Comparison of ENCODE assay signal across 15 cellular contexts in the genomic region with DNA sequence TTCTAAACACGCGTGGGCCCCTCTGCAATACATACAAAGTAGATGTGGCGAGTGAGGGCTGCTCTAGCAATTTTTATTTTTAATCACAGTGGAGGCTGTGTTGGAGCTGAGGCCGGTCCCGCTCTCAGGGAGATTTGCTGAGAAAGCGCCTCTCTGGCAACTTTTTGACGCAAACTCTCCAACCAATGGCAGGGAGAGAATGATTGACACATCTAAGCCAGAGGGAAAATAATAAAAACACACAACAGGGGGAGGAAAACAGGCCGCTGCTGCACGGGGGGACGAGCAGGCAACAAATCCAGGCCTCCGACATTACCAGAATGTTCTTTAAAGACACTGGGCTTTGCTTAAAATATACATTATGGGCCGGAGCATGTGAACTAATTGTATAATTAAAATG. TPM values are rescaled to one million over a fixed set of nuclear protein-coding genes. Genes with fewer than 3 reads are reported as not detected.
A peak's percentile ranks its signal among the peaks of the same experiment; 100 is the strongest.
DNase-seq lines count a peak whose midpoint lies in the region; ATAC-seq, FAIRE-seq and TF ChIP-seq lines count a peak whose summit lies in the region.
"Had no signal": no experiment of that assay in that cellular context is flagged by ENCODE, and none has a peak within 500 bp of the region (broad histone marks: within the 10 kb centered on the region; RNA-seq: fewer than 3 reads in every experiment).

A gene (minus strand): TSS at position 139 of the 400 bp plus-strand sequence. CDS start 5,023 bp downstream, outside the sequence.

- CTCF ChIA-PET in CD4-positive, alpha-beta memory T cell (lab: Charles Lee; ENCODE audit: partially characterized antibody) = no interaction called here
- CTCF ChIA-PET in K562 (lab: Yijun Ruan, JAX; ENCODE audit: low intra/inter-chr PET ratio) = no interaction called here
- CTCF ChIA-PET in naive thymus-derived CD4-positive, alpha-beta T cell (lab: Charles Lee) = no interaction called here

- H2AFZ ChIP-seq in K562 (ENCODE audit: low read depth, low read length) = no peak within 1 kb of the TSS

- in situ Hi-C loops in HAP-1 (cut with MboI; ENCODE audit: low sequenced_read_pairs) (loop anchor here (10.0 to 25.0 kb wide), 2 partner anchors 226 to 377 kb away; no protein-coding TSS in a partner anchor), K562 (cut with MboI) (no loop called here)

- no peak for TF ChIP-seq POLR2A in K562 (conservative IDR thresholded peaks at IDR 0.05)

- H3K4me3 ChIP-seq in CD4-positive, alpha-beta memory T cell (ENCODE audit: low read length in 2 of 2) = no peak within 1 kb of the TSS
- H3K4me3 ChIP-seq in HAP-1 (peak within 1 kb of the TSS; percentile 76), K562 (no peak within 1 kb of the TSS)
- H3K4me3 ChIP-seq in naive thymus-derived CD4-positive, alpha-beta T cell (ENCODE audit: low read length) = no peak within 1 kb of the TSS
- H3K4me3 ChIP-seq: left lung had no signal

- H3K27ac ChIP-seq in CD4-positive, alpha-beta memory T cell (ENCODE audit: low read depth, low read length) = no peak within 1 kb of the TSS
- no peak within 1 kb of the TSS for H3K27ac ChIP-seq in K562 (ENCODE audit: extremely low read depth, low read depth, low read length)
- no peak within 1 kb of the TSS for H3K27ac ChIP-seq in naive thymus-derived CD4-positive, alpha-beta T cell (ENCODE audit: low read depth, low read length)
- H3K27ac ChIP-seq: left lung, RWPE1 had no signal

- no TSS peak for BruUV-seq in K562 (replicated peaks; lab: Mats Ljungman, UMichigan)

- H3K9me1 ChIP-seq in K562 (ENCODE audit: control insufficient read depth, insufficient read depth, low read length) = no peaks in the 10 kb centered on the region

- H3K27ac Mint-ChIP-seq in CD4-positive, alpha-beta memory T cell = peak within 1 kb of the TSS in 2 of 7 donors; percentile 39 to 65
- H3K27ac Mint-ChIP-seq in naive thymus-derived CD4-positive, alpha-beta T cell = peak within 1 kb of the TSS in 1 of 9 donors; percentile 81

- H3K9me3 ChIP-seq in CD4-positive, alpha-beta memory T cell (ENCODE audit: control insufficient read depth in 1 of 2, low read length in 2 of 2) = no peaks in the 10 kb centered on the region
- H3K9me3 ChIP-seq in HAP-1 = no peaks in the 10 kb centered on the region
- no peaks in the 10 kb centered on the region for H3K9me3 ChIP-seq in K562 (replicated peaks; ENCODE audit: control insufficient read depth, insufficient read depth, low read depth, low read length)
- no peaks in the 10 kb centered on the region for H3K9me3 ChIP-seq in naive thymus-derived CD4-positive, alpha-beta T cell (ENCODE audit: control insufficient read depth in 2 of 3, low read length in 3 of 3)
- H3K9me3 ChIP-seq: left lung had no signal

- H3K27me3 ChIP-seq in CD4-positive, alpha-beta memory T cell (ENCODE audit: insufficient read depth, low read length) = peaks cover 44% of the 10 kb centered on the region
- H3K27me3 ChIP-seq in HAP-1 (ENCODE audit: low read depth) = no peaks in the 10 kb centered on the region
- peaks cover 3 to 37% of the 10 kb centered on the region in 2 experiments; a peak in 3 of 5 replicates for H3K27me3 ChIP-seq in K562 (ENCODE audit: control insufficient read depth in 2 of 2, insufficient read depth in 2 of 2, low read length in 2 of 2)
- H3K27me3 ChIP-seq in naive thymus-derived CD4-positive, alpha-beta T cell (ENCODE audit: control insufficient read depth in 2 of 2, insufficient read depth in 2 of 2, low read length in 2 of 2) = peaks cover 9 to 20% of the 10 kb centered on the region in 2 donors

- intact Hi-C loops in CD4-positive, alpha-beta memory T cell (cut with micrococcal nuclease) = no loop called here
- intact Hi-C loops in K562 (cut with micrococcal nuclease) = no loop called here
- intact Hi-C loops in naive thymus-derived CD4-positive, alpha-beta T cell (cut with micrococcal nuclease) = loop anchor here in 1 of 2 donors (10.0 kb wide), 1 partner anchor 254 kb away; no protein-coding TSS in a partner anchor

- 21% methylated on average over 9 of the region's 12 CpGs for WGBS in K562 (ENCODE audit: insufficient coverage, low coverage, missing lambda C conversion rate)

- no peaks in the 10 kb centered on the region for H3K4me1 ChIP-seq in CD4-positive, alpha-beta memory T cell (ENCODE audit: insufficient read depth, low read length)
- peaks cover 10% of the 10 kb centered on the region for H3K4me1 ChIP-seq in HAP-1
- H3K4me1 ChIP-seq in K562 (replicated peaks in 1 of 2; ENCODE audit: control insufficient read depth in 2 of 2, insufficient read depth in 2 of 2, low read length in 2 of 2) = peaks cover 0 to 3% of the 10 kb centered on the region in 2 experiments; a peak in 2 of 5 replicates
- no peaks in the 10 kb centered on the region for H3K4me1 ChIP-seq in naive thymus-derived CD4-positive, alpha-beta T cell (ENCODE audit: control insufficient read depth in 2 of 2, insufficient read depth in 2 of 2, low read length in 2 of 2)

- peak within 1 kb of the TSS in 6 of 8 donors; percentile 21 to 61 (median 40) for H3K4me3 Mint-ChIP-seq in CD4-positive, alpha-beta memory T cell
- peak within 1 kb of the TSS in 9 of 10 donors; percentile 27 to 72 (median 52) for H3K4me3 Mint-ChIP-seq in naive thymus-derived CD4-positive, alpha-beta T cell

- H3K36me3 ChIP-seq in CD4-positive, alpha-beta memory T cell (ENCODE audit: insufficient read depth, low read length) = no peaks in the 10 kb centered on the region
- H3K36me3 ChIP-seq in HAP-1 (replicated peaks) (peaks cover 47% of the 10 kb centered on the region), K562 (ENCODE audit: control insufficient read depth, insufficient read depth, low read length) (no peaks in the 10 kb centered on the region)
- no peaks in the 10 kb centered on the region for H3K36me3 ChIP-seq in naive thymus-derived CD4-positive, alpha-beta T cell (ENCODE audit: control insufficient read depth in 2 of 3, insufficient read depth in 3 of 3, low read length in 3 of 3)
- H3K36me3 ChIP-seq: left lung had no signal

- POLR2A ChIA-PET in CD4-positive, alpha-beta memory T cell (lab: Charles Lee; ENCODE audit: partially characterized antibody) = no interaction called here
- POLR2A ChIA-PET in K562 (lab: Yijun Ruan, JAX) = no interaction called here
- POLR2A ChIA-PET in naive thymus-derived CD4-positive, alpha-beta T cell (lab: Charles Lee) = no interaction called here

- H3K79me2 ChIP-seq in K562 (ENCODE audit: control insufficient read depth, insufficient read depth, low read length) = no peaks in the 10 kb centered on the region

- no peak for ATAC-seq in K562
- ATAC-seq in naive thymus-derived CD4-positive, alpha-beta T cell = no peak
- ATAC-seq in left lobe of liver = no peak
- no peak for ATAC-seq in GM18867 (IDR thresholded peaks at IDR 0.05; ENCODE audit: unreplicated experiment)
- no peak for ATAC-seq in HG03354 (IDR thresholded peaks at IDR 0.05; ENCODE audit: poor library complexity, severe bottlenecking, unreplicated experiment)
- ATAC-seq: left lung had no signal

- FAIRE-seq in K562 (lab: Jason Lieb, UNC) = no peak

- H4K20me1 ChIP-seq in K562 (replicated peaks; ENCODE audit: control insufficient read depth, insufficient read depth, low read length) = peaks cover 4% of the 10 kb centered on the region; the same call in 1 of the 2 replicates

- H3K9ac ChIP-seq in K562 (ENCODE audit: insufficient read depth in 1 of 2, low read depth in 2 of 2, low read length in 2 of 2) = no peak within 1 kb of the TSS

- peaks cover 0 to 31% (median 17%) of the 10 kb centered on the region in 8 donors for H3K9me3 Mint-ChIP-seq in CD4-positive, alpha-beta memory T cell
- H3K9me3 Mint-ChIP-seq in naive thymus-derived CD4-positive, alpha-beta T cell = peaks cover 0 to 51% (median 9%) of the 10 kb centered on the region in 11 donors

- TF ChIP-seq EP300 in K562 (IDR thresholded peaks at IDR 0.05; ENCODE audit: low read length) = no peak

- no peak within 1 kb of the TSS for H3K4me2 ChIP-seq in K562 (ENCODE audit: insufficient read depth, low read length)

- no peak for DNase-seq in CD4-positive, alpha-beta memory T cell
- DNase-seq in HAP-1 (ENCODE audit: low spot score in 2 of 2) (peak; percentile 85 to 96), K562 (ENCODE audit: extremely low read depth in 1 of 4, low spot score in 3 of 4) (no peak), left lobe of liver (ENCODE audit: low spot score) (no peak), HuH-7 (ENCODE audit: low spot score) (no peak)
- no peak for DNase-seq in naive thymus-derived CD4-positive, alpha-beta T cell
- DNase-seq: activated effector memory CD4-positive, alpha-beta T cell treated with anti-CD3 and anti-CD28 coated beads, Interleukin-2, amount 50 U/mL, for 16 hours; cortex of kidney; left lung; NCI-H2227 treated with DMSO at 0.1 percent for 48 hours had no signal

- H3K36me3 Mint-ChIP-seq in CD4-positive, alpha-beta memory T cell = peaks cover 0 to 10% of the 10 kb centered on the region in 2 donors
- H3K36me3 Mint-ChIP-seq in naive thymus-derived CD4-positive, alpha-beta T cell = peaks cover 4 to 17% (median 11%) of the 10 kb centered on the region in 5 donors

- no peak for TF ChIP-seq RAD21 in K562 (CRISPR knock-in tag; conservative IDR thresholded peaks at IDR 0.05 in 1 of 2, IDR thresholded peaks at IDR 0.05 in 1 of 2)

- TF ChIP-seq CTCF in K562 (IDR thresholded peaks at IDR 0.05 in 2 of 3, conservative IDR thresholded peaks at IDR 0.05 in 1 of 3; ENCODE audit: insufficient read depth in 2 of 3, low read depth in 1 of 3, low read length in 3 of 3) = no peak

- H3K4me1 Mint-ChIP-seq in CD4-positive, alpha-beta memory T cell = peaks cover 12 to 26% (median 16%) of the 10 kb centered on the region in 4 donors
- peaks cover 12 to 47% (median 28%) of the 10 kb centered on the region in 7 donors for H3K4me1 Mint-ChIP-seq in naive thymus-derived CD4-positive, alpha-beta T cell

- H3K27me3 Mint-ChIP-seq in CD4-positive, alpha-beta memory T cell = peaks cover 64 to 65% of the 10 kb centered on the region in 2 donors
- peaks cover 85 to 87% (median 86%) of the 10 kb centered on the region in 5 donors for H3K27me3 Mint-ChIP-seq in naive thymus-derived CD4-positive, alpha-beta T cell

RNA-seq across cellular contexts. Expression of the gene that starts here (rescaled TPM):
- not detected for total RNA-seq in CD4-positive, alpha-beta memory T cell
- polyA plus RNA-seq in CD4-positive, alpha-beta memory T cell = not detected
- not detected in 2 replicates for total RNA-seq in K562 (2011; cell fraction: chromatin; rRNA removed; ENCODE audit: low replicate concordance)
- not detected in 2 replicates for total RNA-seq in K562 (2011; cell fraction: nucleolus; rRNA removed)
- not detected in 2 replicates for total RNA-seq in K562 (2011; cell fraction: nucleoplasm; rRNA removed)
- total RNA-seq in K562 (2014; rRNA removed) (not detected in 2 replicates), K562 (2014; rRNA removed; fragmentation: Illumina TruSeq; extraction: Trizol) (not detected in 2 replicates), K562 (2015; rRNA removed; fragmentation: Illumina TruSeq; extraction: Trizol) (not detected in 2 replicates), K562 (2021) (not detected in 2 replicates), left lobe of liver (not detected)
- polyA plus RNA-seq in K562 (2011; rRNA removed) (not detected in 2 replicates), K562 (2014; fragmentation: Illumina TruSeq; extraction: Trizol) (not detected in 2 replicates), K562 (2014; fragmentation: Nextera tagmentation; extraction: Ambion mirVana) (not detected), K562 (2014; rRNA removed) (not detected in 2 replicates)
- polyA plus RNA-seq in K562 (2011; cell fraction: cytosol; rRNA removed) = not detected in 2 replicates
- polyA plus RNA-seq in K562 (2011; cell fraction: nucleus; rRNA removed) = not detected in 2 replicates
- polyA plus RNA-seq in K562 (2012) = not detected in 2 replicates
- not detected in 2 replicates for polyA minus RNA-seq in K562 (2011; rRNA and poly(A)+ RNA removed)
- polyA minus RNA-seq in K562 (2011; cell fraction: cytosol; rRNA and poly(A)+ RNA removed) = not detected in 2 replicates
- not detected in 2 replicates for polyA minus RNA-seq in K562 (2011; cell fraction: nucleus; rRNA and poly(A)+ RNA removed)
- total RNA-seq in naive thymus-derived CD4-positive, alpha-beta T cell = not detected
- polyA plus RNA-seq in naive thymus-derived CD4-positive, alpha-beta T cell = not detected
- total RNA-seq: fibroblast of villous mesenchyme, left lung, omental fat pad had no signal

Comparison
In these comparisons a context has a peak if more than half of its experiments do, and no peak if none do; other contexts are left out.
1. DNase-seq: peak in HAP-1 (2 of 2); none in CD4-positive, alpha-beta memory T cell (0 of 5), K562 (0 of 4), naive thymus-derived CD4-positive, alpha-beta T cell (0 of 9), left lobe of liver (single experiment) and HuH-7 (single experiment).